17 cellular contexts compared by ENCODE assay signal in genomic region chr5:107277485-107278040, GRCh38.
DNase-seq lines count a peak whose midpoint lies in the region; ATAC-seq and TF ChIP-seq lines count a peak whose summit lies in the region.
"Had no signal": no experiment of that assay in that cellular context is flagged by ENCODE, and none has a peak within 500 bp of the region (broad histone marks: within the 10 kb centered on the region; RNA-seq: fewer than 3 reads in every experiment).

No MANE protein-coding gene starts in this region.

- no peaks in the 10 kb centered on the region for H3K9me3 ChIP-seq in BE2C
- H3K9me3 ChIP-seq in aorta (ENCODE audit: control insufficient read depth, low read length), result no peaks in the 10 kb centered on the region
- no peaks in the 10 kb centered on the region for H3K9me3 ChIP-seq in vagina
- H3K9me3 ChIP-seq: BLaER1, Caco-2 had no signal

- H3K4me3 ChIP-seq in BE2C (ENCODE audit: low read depth, low read length) (no peak overlapping the region), aorta (ENCODE audit: low read length in 2 of 2) (no peak overlapping the region), vagina (no peak overlapping the region)
- H3K4me3 ChIP-seq: BLaER1, K562 had no signal

- no peaks in the 10 kb centered on the region for H3K36me3 ChIP-seq in BE2C
- H3K36me3 ChIP-seq in aorta (ENCODE audit: control insufficient read depth in 1 of 2, insufficient read depth in 2 of 2, low read length in 1 of 2), result no peaks in the 10 kb centered on the region
- H3K36me3 ChIP-seq in vagina, result no peaks in the 10 kb centered on the region
- H3K36me3 ChIP-seq: BLaER1 had no signal

- H3K27me3 ChIP-seq in BE2C (no peaks in the 10 kb centered on the region), aorta (ENCODE audit: control insufficient read depth in 1 of 2, insufficient read depth in 2 of 2, low read length in 1 of 2) (no peaks in the 10 kb centered on the region), vagina (no peaks in the 10 kb centered on the region)
- H3K27me3 ChIP-seq: BLaER1 had no signal

- peak; percentile 50 for ATAC-seq in sciatic nerve
- ATAC-seq in aorta (ENCODE audit: low FRiP score), result peak; percentile 50
- ATAC-seq: K562 had no signal

- H3K4me1 ChIP-seq in BE2C (peaks cover 9% of the 10 kb centered on the region), aorta (ENCODE audit: control insufficient read depth in 1 of 2, insufficient read depth in 2 of 2, low read length in 2 of 2) (no peaks in the 10 kb centered on the region), vagina (no peaks in the 10 kb centered on the region)
- H3K4me1 ChIP-seq: BLaER1, Caco-2 had no signal

- TF ChIP-seq CTCF in BE2C (IDR thresholded peaks at IDR 0.05; ENCODE audit: low read depth, low read length), result no peak
- TF ChIP-seq CTCF in vagina (IDR thresholded peaks at IDR 0.05), result no peak

- 89 to 93% methylated on average over 4 of the region's 4 CpGs for WGBS in aorta, 2 donors

- H3K27ac ChIP-seq in aorta (ENCODE audit: low read depth in 1 of 2, low read length in 2 of 2) (no peak overlapping the region), vagina (no peak overlapping the region)
- H3K27ac ChIP-seq: BLaER1, HL-60 had no signal

- no peak for TF ChIP-seq POLR2A in vagina (IDR thresholded peaks at IDR 0.05)

- intact Hi-C loops in sciatic nerve (cut with DNase I), result no loop called here
- intact Hi-C loops in aorta (cut with DNase I), result no loop called here
- intact Hi-C loops in vagina (cut with DNase I), result no loop called here

- DNase-seq in BE2C (peak; percentile 24), NCI-H226 (peak; percentile 18), sciatic nerve (ENCODE audit: low spot score) (no peak), aorta (no peak), NCI-H1417 treated with DMSO at 0.1 percent for 48 hours (lab: John Stamatoyannopoulos, UW) (no peak), NK-92 (lab: John Stamatoyannopoulos, UW; ENCODE audit: unreplicated experiment) (no peak), vagina (ENCODE audit: extremely low spot score in 2 of 2) (no peak)
- DNase-seq: 8988T; Caco-2; CD8-positive, alpha-beta memory T cell; DND-41; GDM1; HCEC 1CT; HFFc6 had no signal

Comparison
In these comparisons a context has a peak if more than half of its experiments do, and no peak if none do; other contexts are left out.
1. DNase-seq: peak in BE2C (single experiment) and NCI-H226 (single experiment); none in sciatic nerve (single experiment), aorta (0 of 2), NCI-H1417 treated with DMSO at 0.1 percent for 48 hours (single experiment), NK-92 (single experiment) and vagina (0 of 2).